Comparison of ENCODE assay signal across 15 cellular contexts in the genomic region with DNA sequence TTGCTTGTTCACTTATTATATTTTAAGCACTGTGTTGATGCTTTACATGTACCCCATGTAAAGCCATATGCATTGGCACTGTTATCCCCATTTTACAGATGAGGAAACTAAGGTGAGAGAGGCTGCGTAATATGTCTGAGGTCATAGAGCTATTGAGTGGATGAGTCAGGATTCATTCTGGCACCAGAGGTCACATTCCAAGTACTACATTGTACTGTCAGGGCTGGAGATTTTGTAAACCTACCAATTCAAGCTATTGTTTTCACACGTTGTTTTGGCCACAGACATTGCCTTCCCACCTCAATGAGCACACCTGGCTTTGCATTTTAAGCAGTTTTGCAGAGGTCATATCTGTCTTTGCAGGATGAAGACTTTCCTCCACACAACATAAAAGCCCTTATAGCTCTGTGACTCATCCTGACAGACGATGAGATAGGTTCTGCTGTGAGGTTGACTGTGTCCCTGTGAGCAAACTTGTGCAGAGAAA. TPM values are rescaled to one million over a fixed set of nuclear protein-coding genes. Genes with fewer than 3 reads are reported as not detected.
A peak's percentile ranks its signal among the peaks of the same experiment; 100 is the strongest.
DNase-seq lines count a peak whose midpoint lies in the region; ATAC-seq and TF ChIP-seq lines count a peak whose summit lies in the region.
"Had no signal": no experiment of that assay in that cellular context is flagged by ENCODE, and none has a peak within 500 bp of the region (broad histone marks: within the 10 kb centered on the region; RNA-seq: fewer than 3 reads in every experiment).

No MANE protein-coding gene starts in this region.

- 32 to 45% methylated on average over 3 of the region's 3 CpGs for WGBS in GM23248 (ENCODE audit: low coverage in 1 of 2, low lambda C conversion rate in 2 of 2, missing lambda C conversion rate in 2 of 2), 2 experiments
- WGBS in SK-N-SH (ENCODE audit: low lambda C conversion rate), result 54% methylated on average over 3 of the region's 3 CpGs

- POLR2A ChIA-PET in SK-N-SH (lab: Yijun Ruan, JAX), result no interaction called here

- no peak overlapping the region for H3K4me3 ChIP-seq in GM23248
- no peak overlapping the region for H3K4me3 ChIP-seq in SK-N-SH (ENCODE audit: low read depth in 2 of 2, low read length in 1 of 2)
- no peak overlapping the region for H3K4me3 ChIP-seq in fibroblast of the aortic adventitia (ENCODE audit: low read depth, low read length)
- H3K4me3 ChIP-seq: BLaER1, stomach had no signal

- H3K4me1 ChIP-seq in GM23248 (ENCODE audit: insufficient read depth) (peaks cover 27% of the 10 kb centered on the region), SK-N-SH (ENCODE audit: control insufficient read depth in 1 of 2, insufficient read depth in 2 of 2, low read depth in 1 of 2, low read length in 1 of 2) (peaks cover 0 to 3% of the 10 kb centered on the region in 2 experiments; a peak in 1 of 4 replicates)

- CTCF ChIA-PET in SK-N-SH (lab: Yijun Ruan, JAX), result no interaction called here

- peak; percentile 69 for DNase-seq in A172 (ENCODE audit: low spot score)
- peak; percentile 87 for DNase-seq in GM23248
- DNase-seq in SK-N-SH, result no peak
- DNase-seq in fibroblast of the aortic adventitia (ENCODE audit: low read depth), result peak; percentile 64
- no peak for DNase-seq in hepatic stellate cell (ENCODE audit: low spot score)
- DNase-seq: activated CD4-positive, alpha-beta T cell treated with anti-CD3 and anti-CD28 coated beads, Interleukin-2, amount 50 U/mL, for 4 hours; NCI-H1048; NCI-H69; stimulated activated CD4-positive, alpha-beta T cell treated with anti-CD3 and anti-CD28 coated beads, Interleukin-2, amount 100 ng/mL, for 24 hours; stomach; T-cell had no signal

- H2AFZ ChIP-seq in GM23248, result no peak overlapping the region
- no peak overlapping the region for H2AFZ ChIP-seq in SK-N-SH (ENCODE audit: low read depth)

- H4K20me1 ChIP-seq in GM23248 (ENCODE audit: insufficient read depth), result no peaks in the 10 kb centered on the region; the same call in 1 of the 2 replicates
- H4K20me1 ChIP-seq in SK-N-SH (ENCODE audit: insufficient read depth), result no peaks in the 10 kb centered on the region; the same call in 1 of the 2 replicates

- no peaks in the 10 kb centered on the region for H3K9me2 ChIP-seq in GM23248 (ENCODE audit: insufficient read depth)
- H3K9me2 ChIP-seq in SK-N-SH, result no peaks in the 10 kb centered on the region

- H3K27me3 ChIP-seq in GM23248 (replicated peaks; ENCODE audit: insufficient read depth), result no peaks in the 10 kb centered on the region
- no peaks in the 10 kb centered on the region for H3K27me3 ChIP-seq in SK-N-SH (ENCODE audit: insufficient read depth)
- H3K27me3 ChIP-seq: BLaER1, stomach had no signal

- ATAC-seq in GM18517 (IDR thresholded peaks at IDR 0.05; ENCODE audit: unreplicated experiment) (no peak), GM18907 (IDR thresholded peaks at IDR 0.05; ENCODE audit: unreplicated experiment) (no peak), HG03469 (IDR thresholded peaks at IDR 0.05; ENCODE audit: unreplicated experiment) (no peak)

- TF ChIP-seq RAD21 in SK-N-SH (IDR thresholded peaks at IDR 0.05; ENCODE audit: low read length), result no peak

- TF ChIP-seq CTCF in SK-N-SH (IDR thresholded peaks at IDR 0.05) (no peak), fibroblast of the aortic adventitia (IDR thresholded peaks at IDR 0.05; ENCODE audit: insufficient read depth, low read length) (no peak)

- H3K79me2 ChIP-seq in GM23248 (ENCODE audit: insufficient read depth), result peaks cover under 1% of the 10 kb centered on the region; the same call in 1 of the 2 replicates
- H3K79me2 ChIP-seq in SK-N-SH (ENCODE audit: insufficient read depth), result no peaks in the 10 kb centered on the region

- TF ChIP-seq EP300 in SK-N-SH (IDR thresholded peaks at IDR 0.05; ENCODE audit: borderline replicate concordance in 1 of 2, low read depth in 1 of 2, low read length in 1 of 2), result no peak

- H3K27ac ChIP-seq in GM23248 (no peak overlapping the region), SK-N-SH (ENCODE audit: low read depth in 2 of 2, low read length in 1 of 2) (peak overlapping the region in 1 of 2 experiments; percentile 21; a peak in 1 of 4 replicates)
- H3K27ac ChIP-seq: BLaER1, stomach had no signal

- H3K4me2 ChIP-seq in GM23248 (ENCODE audit: unreplicated experiment) (no peak overlapping the region), SK-N-SH (no peak overlapping the region)
- H3K4me2 ChIP-seq: BLaER1 had no signal

- H3K9me3 ChIP-seq in GM23248 (ENCODE audit: low read depth) (no peaks in the 10 kb centered on the region), SK-N-SH (no peaks in the 10 kb centered on the region)
- H3K9me3 ChIP-seq: stomach had no signal

- H3F3A ChIP-seq in GM23248 (ENCODE audit: insufficient read depth) (peaks cover 24% of the 10 kb centered on the region), SK-N-SH (replicated peaks; ENCODE audit: insufficient read depth) (peaks cover 14% of the 10 kb centered on the region)

- H3K36me3 ChIP-seq in GM23248 (ENCODE audit: low read depth) (no peaks in the 10 kb centered on the region), SK-N-SH (replicated peaks in 1 of 2; ENCODE audit: control insufficient read depth in 1 of 2, insufficient read depth in 2 of 2, low read length in 1 of 2) (no peaks in the 10 kb centered on the region)
- H3K36me3 ChIP-seq: stomach had no signal

- H3K9ac ChIP-seq in GM23248 (no peak overlapping the region), SK-N-SH (no peak overlapping the region)
- H3K9ac ChIP-seq: BLaER1 had no signal

- in situ Hi-C loops in GM23248 (cut with MboI), result no loop called here

TF ChIP-seq in SK-N-SH, 30 proteins besides CTCF, POLR2A, EP300 and RAD21:
- TF ChIP-seq, protein P1, sequence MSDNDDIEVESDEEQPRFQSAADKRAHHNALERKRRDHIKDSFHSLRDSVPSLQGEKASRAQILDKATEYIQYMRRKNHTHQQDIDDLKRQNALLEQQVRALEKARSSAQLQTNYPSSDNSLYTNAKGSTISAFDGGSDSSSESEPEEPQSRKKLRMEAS (IDR thresholded peaks at IDR 0.05; ENCODE audit: low read depth), result no peak
- TF ChIP-seq RFX5 (IDR thresholded peaks at IDR 0.05; ENCODE audit: low read length) (no peak), TCF12 (IDR thresholded peaks at IDR 0.05) (peak; percentile 14; the same call in 1 of the 2 replicates), USF1 (IDR thresholded peaks at IDR 0.05; ENCODE audit: borderline replicate concordance, low read depth) (no peak), FOSL2 (IDR thresholded peaks at IDR 0.05; ENCODE audit: borderline replicate concordance, low read depth) (peak; percentile 41), JUND (IDR thresholded peaks at IDR 0.05) (peak; percentile 28; the same call in 1 of the 2 replicates)

RNA-seq across cellular contexts. Expression of gene ANKS1A, which starts 33.2 kb away (rescaled TPM):
- total RNA-seq in A172 (2014; rRNA removed; shearing (Covaris generic)), result 5.0 and 5.5 TPM in 2 replicates
- 4.4 and 7.2 TPM in 2 replicates for total RNA-seq in GM23248 (2014; rRNA removed; shearing (Covaris generic))
- polyA plus RNA-seq in GM23248 (2016; fragmentation: Nextera tagmentation; extraction: Ambion mirVana) (3.2 and 3.3 TPM in 2 replicates), SK-N-SH (2012; rRNA removed) (7.6 and 8.2 TPM in 2 replicates)
- polyA plus RNA-seq in SK-N-SH (2012; cell fraction: cytosol; rRNA removed), result 5.8 and 6.9 TPM in 2 replicates
- 17.6 and 20.8 TPM in 2 replicates for polyA plus RNA-seq in SK-N-SH (2012; cell fraction: nucleus; rRNA removed)
- 7.6 and 8.8 TPM in 2 replicates for total RNA-seq in fibroblast of the aortic adventitia (ENCODE audit: low replicate concordance)

RNA-seq across cellular contexts. Expression of gene TAF11, which starts 34.4 kb away (rescaled TPM):
- 38.4 and 53.2 TPM in 2 replicates for total RNA-seq in A172 (2014; rRNA removed; shearing (Covaris generic))
- total RNA-seq in GM23248 (2014; rRNA removed; shearing (Covaris generic)), result 18.2 and 27.1 TPM in 2 replicates
- polyA plus RNA-seq in GM23248 (2016; fragmentation: Nextera tagmentation; extraction: Ambion mirVana), result 23.0 and 24.8 TPM in 2 replicates
- polyA plus RNA-seq in SK-N-SH (2012; rRNA removed), result 21.8 and 29.3 TPM in 2 replicates
- 31.0 and 35.6 TPM in 2 replicates for polyA plus RNA-seq in SK-N-SH (2012; cell fraction: cytosol; rRNA removed)
- 25.4 and 38.9 TPM in 2 replicates for polyA plus RNA-seq in SK-N-SH (2012; cell fraction: nucleus; rRNA removed)
- total RNA-seq in fibroblast of the aortic adventitia (ENCODE audit: low replicate concordance), result 14.1 and 19.3 TPM in 2 replicates

Comparison
In these comparisons a context has a peak if more than half of its experiments do, and no peak if none do; other contexts are left out.
1. DNase-seq: peak in A172 (single experiment), GM23248 (single experiment) and fibroblast of the aortic adventitia (single experiment); none in SK-N-SH (single experiment) and hepatic stellate cell (single experiment).